16 cellular contexts compared by ENCODE assay signal in the genomic region with DNA sequence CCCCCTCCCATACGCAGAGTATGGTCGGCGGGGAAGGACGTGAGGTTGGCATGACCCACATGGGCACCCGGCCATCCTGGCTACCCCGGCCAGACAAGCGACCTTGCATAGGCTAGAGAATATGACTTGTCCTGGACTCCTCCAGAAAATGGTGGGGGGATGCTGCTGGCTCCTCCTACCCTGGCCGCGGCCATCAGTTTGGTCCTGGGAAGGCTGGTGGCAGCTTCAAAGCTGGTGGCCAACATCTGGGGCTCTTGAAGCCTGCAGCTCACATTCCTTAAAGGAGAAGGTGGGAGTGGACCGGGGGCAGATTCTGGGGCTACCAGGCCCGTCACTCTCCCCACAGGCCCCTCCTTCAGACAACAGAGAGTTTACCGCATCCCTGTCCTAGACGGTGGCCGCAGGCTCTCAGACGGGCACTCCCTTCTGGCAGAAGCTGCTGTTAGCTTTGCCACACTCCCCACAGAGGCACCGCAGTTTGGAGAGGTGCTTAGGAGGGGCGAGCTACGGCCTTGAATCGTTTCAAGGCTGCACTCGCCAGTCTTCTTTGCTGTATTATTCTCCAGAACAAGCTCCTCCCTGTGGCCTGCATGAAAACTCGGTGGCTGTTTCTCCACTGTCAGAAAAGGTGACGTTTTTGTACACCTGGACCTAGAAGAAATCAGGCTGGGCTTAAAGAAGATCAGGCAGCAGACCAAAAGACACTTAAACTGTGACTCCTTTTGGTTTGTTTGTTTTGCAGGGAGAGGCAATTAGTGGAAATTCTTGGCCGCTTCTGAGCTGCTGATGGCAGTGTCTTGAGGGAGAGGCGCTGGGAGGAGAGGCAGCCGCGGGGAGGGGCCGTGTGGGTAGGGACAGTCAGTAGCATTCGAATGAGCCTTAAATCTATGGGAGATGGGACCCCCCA.
DNase-seq lines count a peak whose midpoint lies in the region; ATAC-seq, FAIRE-seq and TF ChIP-seq lines count a peak whose summit lies in the region.
"Had no signal": no experiment of that assay in that cellular context is flagged by ENCODE, and none has a peak within 500 bp of the region (broad histone marks: within the 10 kb centered on the region; RNA-seq: fewer than 3 reads in every experiment).

No MANE protein-coding gene starts in this region.

- H3K4ac ChIP-seq in H9 (ENCODE audit: low read depth, low read length): no peak overlapping the region

- no CpG with 5 or more reads among the region's 28 CpGs for WGBS in H9 (ENCODE audit: extremely low coverage, insufficient read length, low lambda C conversion rate)
- WGBS in pancreas, 2 donors: 48 to 58% methylated on average over 28 of the region's 28 CpGs

- H2BK15ac ChIP-seq in H9 (ENCODE audit: low read depth, low read length): no peak overlapping the region

- H3K4me1 ChIP-seq in H9 (ENCODE audit: insufficient read depth, low read length): no peaks in the 10 kb centered on the region
- peaks cover 22% of the 10 kb centered on the region for H3K4me1 ChIP-seq in lower lobe of right lung
- H3K4me1 ChIP-seq in CD4-positive, alpha-beta memory T cell (ENCODE audit: insufficient read depth, low read length): no peaks in the 10 kb centered on the region
- no peaks in the 10 kb centered on the region for H3K4me1 ChIP-seq in pancreas
- H3K4me1 ChIP-seq: gastroesophageal sphincter, tibial artery had no signal

- no peaks in the 10 kb centered on the region; a peak in 1 of 5 replicates for H3K9me3 Mint-ChIP-seq in H9
- peaks cover 0 to 1% (median 0%) of the 10 kb centered on the region in 8 donors for H3K9me3 Mint-ChIP-seq in CD4-positive, alpha-beta memory T cell
- H3K9me3 Mint-ChIP-seq in activated T-cell treated with anti-CD3 and anti-CD28 coated beads, Interleukin-2, amount 50 U/mL, for 4 hours: no peaks in the 10 kb centered on the region
- H3K9me3 Mint-ChIP-seq: activated naive CD4-positive, alpha-beta T cell treated with anti-CD3 and anti-CD28 coated beads, Interleukin-2, amount 10 ng/mL, durations not matched to agents 7 days and 5 days had no signal

- no peak overlapping the region for H2BK5ac ChIP-seq in H9 (ENCODE audit: insufficient read length, low read length)

- H3K79me1 ChIP-seq in H9 (ENCODE audit: insufficient read depth, low read depth, low read length, poor library complexity, severe bottlenecking): no peaks in the 10 kb centered on the region

- H4K91ac ChIP-seq in H9 (ENCODE audit: insufficient read length, low read depth, low read length): no peak overlapping the region

- no peak overlapping the region for H3K4me2 ChIP-seq in H9 (ENCODE audit: insufficient read depth, insufficient read length, low read length)

- H3K56ac ChIP-seq in H9 (ENCODE audit: insufficient read length, low read depth, low read length): no peak overlapping the region

- no peak overlapping the region for H2BK20ac ChIP-seq in H9 (ENCODE audit: low read depth, low read length, poor library complexity, severe bottlenecking)

- H2AFZ ChIP-seq in H9 (ENCODE audit: low read length): no peak overlapping the region

- FAIRE-seq in pancreas (lab: Jason Lieb, UNC): no peak

- no peak overlapping the region for H2BK12ac ChIP-seq in H9 (ENCODE audit: insufficient read length, low read depth, low read length)

- H3K27me3 ChIP-seq in H9 (ENCODE audit: insufficient read depth, low read length): no peaks in the 10 kb centered on the region
- H3K27me3 ChIP-seq in lower lobe of right lung (ENCODE audit: low read depth): peaks cover 15% of the 10 kb centered on the region
- no peaks in the 10 kb centered on the region for H3K27me3 ChIP-seq in CD4-positive, alpha-beta memory T cell (ENCODE audit: insufficient read depth, low read length)
- H3K27me3 ChIP-seq in pancreas: no peaks in the 10 kb centered on the region

- H3K9ac ChIP-seq in H9 (ENCODE audit: extremely low read depth, insufficient read length, low read length): no peak overlapping the region

- H3K27me3 Mint-ChIP-seq in H9 (ENCODE audit: low read depth): peaks cover 2% of the 10 kb centered on the region
- peaks cover 3 to 4% of the 10 kb centered on the region in 2 donors for H3K27me3 Mint-ChIP-seq in CD4-positive, alpha-beta memory T cell
- H3K27me3 Mint-ChIP-seq in activated T-cell treated with anti-CD3 and anti-CD28 coated beads, Interleukin-2, amount 50 U/mL, for 4 hours (ENCODE audit: low read depth): peaks cover 3% of the 10 kb centered on the region

- no peak overlapping the region for H3K14ac ChIP-seq in H9 (ENCODE audit: insufficient read depth, low read length)

- no peak overlapping the region for H2AK5ac ChIP-seq in H9 (ENCODE audit: insufficient read length, low read length)

- no peak overlapping the region for H3K4me3 Mint-ChIP-seq in H9
- no peak overlapping the region for H3K4me3 Mint-ChIP-seq in CD4-positive, alpha-beta memory T cell
- no peak overlapping the region for H3K4me3 Mint-ChIP-seq in activated T-cell treated with anti-CD3 and anti-CD28 coated beads, Interleukin-2, amount 50 U/mL, for 4 hours
- H3K4me3 Mint-ChIP-seq: activated naive CD4-positive, alpha-beta T cell treated with anti-CD3 and anti-CD28 coated beads, Interleukin-2, amount 10 ng/mL, durations not matched to agents 7 days and 5 days had no signal

- no peak overlapping the region for H4K8ac ChIP-seq in H9 (replicated peaks; ENCODE audit: insufficient read length, low read depth, low read length)

- H3K79me2 ChIP-seq in H9 (ENCODE audit: insufficient read depth, low read length): no peaks in the 10 kb centered on the region

- no peak overlapping the region for H3K18ac ChIP-seq in H9 (ENCODE audit: insufficient read length, low read depth, low read length)

- H3K27ac ChIP-seq in H9 (ENCODE audit: insufficient read length, low read depth, low read length) (no peak overlapping the region), lower lobe of right lung (peak overlapping the region; percentile 56), pancreas (no peak overlapping the region)
- no peak overlapping the region for H3K27ac ChIP-seq in CD4-positive, alpha-beta memory T cell (ENCODE audit: low read depth, low read length)
- H3K27ac ChIP-seq: C4-2B, gastroesophageal sphincter, tibial artery had no signal

- H3K36me3 Mint-ChIP-seq in H9 (ENCODE audit: insufficient read depth in 1 of 3, low read depth in 3 of 3): no peaks in the 10 kb centered on the region
- no peaks in the 10 kb centered on the region for H3K36me3 Mint-ChIP-seq in CD4-positive, alpha-beta memory T cell
- no peaks in the 10 kb centered on the region for H3K36me3 Mint-ChIP-seq in activated T-cell treated with anti-CD3 and anti-CD28 coated beads, Interleukin-2, amount 50 U/mL, for 4 hours (ENCODE audit: insufficient read depth)
- H3K36me3 Mint-ChIP-seq: activated naive CD4-positive, alpha-beta T cell treated with anti-CD3 and anti-CD28 coated beads, Interleukin-2, amount 10 ng/mL, durations not matched to agents 7 days and 5 days had no signal

- H3T11ph ChIP-seq in H9 (ENCODE audit: low read length): no peak overlapping the region

- DNase-seq in A172 (ENCODE audit: low spot score) (peak; percentile 23), H9 (no peak), astrocyte of the cerebellum (ENCODE audit: low read depth) (no peak), lower lobe of right lung (peak; percentile 69), germinal center (ENCODE audit: low spot score) (no peak), pancreas (no peak)
- no peak for DNase-seq in CD4-positive, alpha-beta memory T cell
- DNase-seq in activated T-cell treated with anti-CD3 and anti-CD28 coated beads, Interleukin-2, amount 50 U/mL, for 4 hours: no peak
- DNase-seq: activated CD4-positive, alpha-beta T cell treated with anti-CD3 and anti-CD28 coated beads, Interleukin-2, amount 50 U/mL, for 1 hour; activated naive CD4-positive, alpha-beta T cell treated with anti-CD3 and anti-CD28 coated beads, Interleukin-2, amount 10 ng/mL, durations not matched to agents 7 days and 5 days; MM.1S; NCI-H748 treated with DMSO at 0.1 percent for 48 hours; right cardiac atrium had no signal

- TF ChIP-seq CTCF in H9 (conservative IDR thresholded peaks at IDR 0.05) (peak; percentile 16; the same call in 1 of the 3 replicates), astrocyte of the cerebellum (IDR thresholded peaks at IDR 0.05; ENCODE audit: low read depth, low read length, missing control alignments) (peak; percentile 31), lower lobe of right lung (IDR thresholded peaks at IDR 0.05) (no peak), pancreas (IDR thresholded peaks at IDR 0.05) (no peak)

- peaks cover 12 to 19% of the 10 kb centered on the region in 2 experiments for H3K4me1 Mint-ChIP-seq in H9
- H3K4me1 Mint-ChIP-seq in CD4-positive, alpha-beta memory T cell: peaks cover 0 to 6% (median 0%) of the 10 kb centered on the region in 4 donors
- H3K4me1 Mint-ChIP-seq in activated T-cell treated with anti-CD3 and anti-CD28 coated beads, Interleukin-2, amount 50 U/mL, for 4 hours (ENCODE audit: low read depth): peaks cover 5% of the 10 kb centered on the region
- H3K4me1 Mint-ChIP-seq: activated naive CD4-positive, alpha-beta T cell treated with anti-CD3 and anti-CD28 coated beads, Interleukin-2, amount 10 ng/mL, durations not matched to agents 7 days and 5 days had no signal

- no peaks in the 10 kb centered on the region for H3K36me3 ChIP-seq in lower lobe of right lung
- no peaks in the 10 kb centered on the region for H3K36me3 ChIP-seq in CD4-positive, alpha-beta memory T cell (ENCODE audit: insufficient read depth, low read length)
- H3K36me3 ChIP-seq in pancreas: no peaks in the 10 kb centered on the region
- H3K36me3 ChIP-seq: gastroesophageal sphincter, tibial artery had no signal

- no peak overlapping the region for H3K23ac ChIP-seq in H9 (ENCODE audit: insufficient read length, low read depth, low read length)

- H3K27ac Mint-ChIP-seq in H9: no peak overlapping the region
- no peak overlapping the region for H3K27ac Mint-ChIP-seq in CD4-positive, alpha-beta memory T cell
- H3K27ac Mint-ChIP-seq: activated naive CD4-positive, alpha-beta T cell treated with anti-CD3 and anti-CD28 coated beads, Interleukin-2, amount 10 ng/mL, durations not matched to agents 7 days and 5 days had no signal

- in situ Hi-C loops in astrocyte of the cerebellum (cut with HindIII; ENCODE audit: low sequenced_read_pairs): no loop called here

- H3K9me3 ChIP-seq in H9 (ENCODE audit: control insufficient read depth, low read depth, low read length) (no peaks in the 10 kb centered on the region), lower lobe of right lung (no peaks in the 10 kb centered on the region), pancreas (no peaks in the 10 kb centered on the region)
- no peaks in the 10 kb centered on the region for H3K9me3 ChIP-seq in CD4-positive, alpha-beta memory T cell (ENCODE audit: control insufficient read depth in 1 of 2, low read length in 2 of 2)
- H3K9me3 ChIP-seq: gastroesophageal sphincter, tibial artery had no signal

- CTCF ChIA-PET in CD4-positive, alpha-beta memory T cell (lab: Charles Lee; ENCODE audit: partially characterized antibody): interaction anchor here (0.8 to 1.6 kb wide), 3 partner anchors 12 to 31 kb away, joined by 3 to 4 read pairs (median 4); no protein-coding TSS in a partner anchor

- no peaks in the 10 kb centered on the region for H4K20me1 ChIP-seq in H9 (ENCODE audit: control insufficient read depth, insufficient read depth, insufficient read length)

- H3K4me3 ChIP-seq in astrocyte of the cerebellum (ENCODE audit: low read depth, low read length): no peak overlapping the region
- no peak overlapping the region for H3K4me3 ChIP-seq in lower lobe of right lung
- H3K4me3 ChIP-seq in CD4-positive, alpha-beta memory T cell (ENCODE audit: low read length in 2 of 2): no peak overlapping the region
- no peak overlapping the region for H3K4me3 ChIP-seq in pancreas
- H3K4me3 ChIP-seq: gastroesophageal sphincter, tibial artery had no signal

- no peak overlapping the region for H2BK120ac ChIP-seq in H9 (ENCODE audit: low read depth, low read length, poor library complexity, severe bottlenecking)

- H4K5ac ChIP-seq in H9 (ENCODE audit: insufficient read length, low read depth, low read length): no peak overlapping the region

- ATAC-seq in lower lobe of right lung: peak; percentile 79 to 82
- no peak for ATAC-seq in pancreas
- no peak for ATAC-seq in activated T-cell treated with anti-CD3 and anti-CD28 coated beads, Interleukin-2, amount 50 U/mL, for 4 hours
- ATAC-seq: gastroesophageal sphincter had no signal

- no peaks in the 10 kb centered on the region for H3K23me2 ChIP-seq in H9 (ENCODE audit: insufficient read length, low read depth, low read length, poor library complexity, severe bottlenecking)

- POLR2A ChIA-PET in CD4-positive, alpha-beta memory T cell (lab: Charles Lee; ENCODE audit: partially characterized antibody): no interaction called here

- intact Hi-C loops in lower lobe of right lung (cut with DNase I) (no loop called here), pancreas (cut with DNase I) (loop anchor here in 1 of 3 donors (10.0 kb wide), 1 partner anchor 333 kb away; no protein-coding TSS in a partner anchor)
- intact Hi-C loops in CD4-positive, alpha-beta memory T cell (cut with micrococcal nuclease): no loop called here

Comparison
In these comparisons a context has a peak if more than half of its experiments do, and no peak if none do; other contexts are left out.
1. DNase-seq: peak in A172 (single experiment) and lower lobe of right lung (single experiment); none in H9 (single experiment), astrocyte of the cerebellum (single experiment), CD4-positive, alpha-beta memory T cell (0 of 5), germinal center (single experiment), pancreas (0 of 6) and activated T-cell treated with anti-CD3 and anti-CD28 coated beads, Interleukin-2, amount 50 U/mL, for 4 hours (single experiment).
2. CTCF ChIP-seq: peak in H9 (single experiment) and astrocyte of the cerebellum (single experiment); none in lower lobe of right lung (single experiment) and pancreas (0 of 4).
3. ATAC-seq: peak in lower lobe of right lung (2 of 2); none in pancreas (0 of 4) and activated T-cell treated with anti-CD3 and anti-CD28 coated beads, Interleukin-2, amount 50 U/mL, for 4 hours (0 of 2).